ENCODE assay signal across 22 cellular contexts in the genomic region with DNA sequence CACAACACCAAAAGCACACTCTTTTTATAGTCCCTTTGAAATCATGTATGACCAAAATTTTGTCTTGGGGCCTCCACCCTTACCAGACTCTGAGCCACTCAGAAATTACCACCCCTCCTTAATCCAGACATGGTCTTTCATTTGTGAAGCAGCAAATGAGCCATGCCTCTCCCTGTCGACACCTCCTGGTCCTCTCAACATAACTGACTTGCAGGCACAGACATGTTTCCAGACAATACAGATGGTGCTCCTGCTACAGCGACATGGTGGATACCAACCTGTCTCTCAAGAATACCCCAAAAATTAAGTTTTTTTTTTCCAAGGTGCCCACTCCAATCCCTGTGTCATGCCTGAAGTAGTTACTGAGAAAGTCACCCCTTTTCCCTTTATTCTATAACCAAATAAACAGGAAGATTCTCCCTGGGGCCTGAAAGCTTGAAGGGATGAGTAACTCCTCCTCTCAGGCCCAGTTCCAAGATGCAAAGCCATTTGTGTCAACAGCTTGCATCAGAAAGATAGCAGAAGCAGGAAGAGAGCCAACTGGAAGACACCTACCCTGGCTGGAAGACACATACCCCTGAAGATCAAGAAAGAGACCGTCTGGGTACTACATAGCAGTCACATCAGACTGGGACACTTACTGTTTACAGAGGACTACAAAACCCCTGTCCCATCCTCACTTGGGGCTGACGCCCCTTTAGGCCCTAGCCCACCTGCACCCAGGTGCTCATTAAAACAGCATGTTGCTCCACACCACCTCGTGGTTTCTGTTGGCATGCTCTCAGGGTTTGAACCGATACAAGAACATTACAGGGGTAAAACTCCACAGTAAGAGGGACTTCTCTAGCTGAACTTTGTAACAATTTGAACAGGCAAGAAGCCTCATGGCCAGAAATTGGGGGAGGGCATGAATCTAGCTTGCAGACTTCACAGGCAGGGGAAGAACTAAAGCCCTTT. TPM values are rescaled to one million over a fixed set of nuclear protein-coding genes. Genes with fewer than 3 reads are reported as not detected.
"Had no signal": no experiment of that assay in that cellular context is flagged by ENCODE, and none has a peak within 500 bp of the region (broad histone marks: within the 10 kb centered on the region; RNA-seq: fewer than 3 reads in every experiment).

No MANE protein-coding gene starts in this region.

- H3K4me1 Mint-ChIP-seq: activated CD4-positive, alpha-beta memory T cell treated with anti-CD3 and anti-CD28 coated beads, Interleukin-2, amount 10 ng/mL, durations not matched to agents 7 days and 5 days; activated CD8-positive, alpha-beta memory T cell treated with anti-CD3 and anti-CD28 coated beads, Interleukin-2, amount 10 ng/mL, durations not matched to agents 7 days and 5 days; activated naive CD8-positive, alpha-beta T cell treated with anti-CD3 and anti-CD28 coated beads for 36 hours; central memory CD8-positive, alpha-beta T cell; nephron had no signal

- DNase-seq: activated CD4-positive, alpha-beta memory T cell treated with anti-CD3 and anti-CD28 coated beads, Interleukin-2, amount 10 ng/mL, durations not matched to agents 7 days and 5 days; activated CD4-positive, alpha-beta T cell treated with anti-CD3 and anti-CD28 coated beads for 48 hours; activated CD4-positive, CD25-positive, alpha-beta regulatory T cell; activated CD8-positive, alpha-beta memory T cell treated with anti-CD3 and anti-CD28 coated beads, Interleukin-2, amount 10 ng/mL, durations not matched to agents 7 days and 5 days; activated naive CD8-positive, alpha-beta T cell treated with anti-CD3 and anti-CD28 coated beads for 36 hours; amygdala; body of pancreas; colonic mucosa; endodermal cell; heart left ventricle; kidney glomerular epithelial cell; mesendoderm; sigmoid colon; stimulated activated CD4-positive, alpha-beta T cell treated with anti-CD3 and anti-CD28 coated beads, Interleukin-4, amount 100 ng/mL, for 4 hours; T-helper 9 cell; upper lobe of right lung had no signal

- H3K27ac ChIP-seq: body of pancreas, colonic mucosa, gastroesophageal sphincter, heart left ventricle, sigmoid colon, upper lobe of right lung had no signal

- H3K4me3 ChIP-seq: body of pancreas, colonic mucosa, gastroesophageal sphincter, heart left ventricle, sigmoid colon, upper lobe of right lung had no signal

- H3K4me3 Mint-ChIP-seq: activated CD4-positive, alpha-beta memory T cell treated with anti-CD3 and anti-CD28 coated beads, Interleukin-2, amount 10 ng/mL, durations not matched to agents 7 days and 5 days; activated CD8-positive, alpha-beta memory T cell treated with anti-CD3 and anti-CD28 coated beads, Interleukin-2, amount 10 ng/mL, durations not matched to agents 7 days and 5 days; activated naive CD8-positive, alpha-beta T cell treated with anti-CD3 and anti-CD28 coated beads for 36 hours; central memory CD8-positive, alpha-beta T cell; endodermal cell; nephron; stimulated activated memory B cell treated with anti-CD40 and anti-IgM and Interleukin-4, amounts not matched to agents 10 μg/mL and 1 μg/mL and 100 μg/mL, for 72 hours had no signal

- H3K27me3 Mint-ChIP-seq: activated CD4-positive, alpha-beta memory T cell treated with anti-CD3 and anti-CD28 coated beads, Interleukin-2, amount 10 ng/mL, durations not matched to agents 7 days and 5 days; activated CD8-positive, alpha-beta memory T cell treated with anti-CD3 and anti-CD28 coated beads, Interleukin-2, amount 10 ng/mL, durations not matched to agents 7 days and 5 days had no signal

- H3K36me3 ChIP-seq: colonic mucosa, gastroesophageal sphincter, heart left ventricle, sigmoid colon, upper lobe of right lung had no signal

- H3K9me3 ChIP-seq: body of pancreas, colonic mucosa, gastroesophageal sphincter, sigmoid colon, upper lobe of right lung had no signal

- ATAC-seq: activated CD8-positive, alpha-beta memory T cell treated with anti-CD3 and anti-CD28 coated beads, Interleukin-2, amount 10 ng/mL, durations not matched to agents 7 days and 5 days; body of pancreas; esophagus mucosa; gastroesophageal sphincter; heart left ventricle; stimulated activated memory B cell treated with anti-CD40 and anti-IgM and Interleukin-4, amounts not matched to agents 10 μg/mL and 1 μg/mL and 100 μg/mL, for 72 hours; upper lobe of right lung had no signal

- H3K27me3 ChIP-seq: body of pancreas, colonic mucosa, gastroesophageal sphincter, heart left ventricle, sigmoid colon, upper lobe of right lung had no signal

- H3K36me3 Mint-ChIP-seq: activated CD8-positive, alpha-beta memory T cell treated with anti-CD3 and anti-CD28 coated beads, Interleukin-2, amount 10 ng/mL, durations not matched to agents 7 days and 5 days; activated naive CD8-positive, alpha-beta T cell treated with anti-CD3 and anti-CD28 coated beads for 36 hours; stimulated activated memory B cell treated with anti-CD40 and anti-IgM and Interleukin-4, amounts not matched to agents 10 μg/mL and 1 μg/mL and 100 μg/mL, for 72 hours had no signal

- H3K9me3 Mint-ChIP-seq: activated CD4-positive, alpha-beta memory T cell treated with anti-CD3 and anti-CD28 coated beads, Interleukin-2, amount 10 ng/mL, durations not matched to agents 7 days and 5 days had no signal

- H3K4me1 ChIP-seq: body of pancreas, colonic mucosa, gastroesophageal sphincter, heart left ventricle, sigmoid colon, upper lobe of right lung had no signal

- H3K27ac Mint-ChIP-seq: activated CD4-positive, alpha-beta memory T cell treated with anti-CD3 and anti-CD28 coated beads, Interleukin-2, amount 10 ng/mL, durations not matched to agents 7 days and 5 days; activated CD8-positive, alpha-beta memory T cell treated with anti-CD3 and anti-CD28 coated beads, Interleukin-2, amount 10 ng/mL, durations not matched to agents 7 days and 5 days; activated naive CD8-positive, alpha-beta T cell treated with anti-CD3 and anti-CD28 coated beads for 36 hours; endodermal cell; nephron; stimulated activated memory B cell treated with anti-CD40 and anti-IgM and Interleukin-4, amounts not matched to agents 10 μg/mL and 1 μg/mL and 100 μg/mL, for 72 hours had no signal

RNA-seq across cellular contexts. Expression of a gene that starts 5.5 kb away (rescaled TPM):
- total RNA-seq: activated CD4-positive, alpha-beta memory T cell treated with anti-CD3 and anti-CD28 coated beads, Interleukin-2, amount 10 ng/mL, durations not matched to agents 7 days and 5 days; activated CD8-positive, alpha-beta memory T cell treated with anti-CD3 and anti-CD28 coated beads, Interleukin-2, amount 10 ng/mL, durations not matched to agents 7 days and 5 days; activated naive CD8-positive, alpha-beta T cell treated with anti-CD3 and anti-CD28 coated beads for 36 hours; body of pancreas; endodermal cell; heart left ventricle; lower leg skin; upper lobe of right lung had no signal
